Comparison of ENCODE assay signal across 18 cellular contexts in genomic region chr6:37491830-37492208, GRCh38. TPM values are rescaled to one million over a fixed set of nuclear protein-coding genes. Genes with fewer than 3 reads are reported as not detected.
A peak's percentile ranks its signal among the peaks of the same experiment; 100 is the strongest.
DNase-seq lines count a peak whose midpoint lies in the region; ATAC-seq and TF ChIP-seq lines count a peak whose summit lies in the region.
"Had no signal": no experiment of that assay in that cellular context is flagged by ENCODE, and none has a peak within 500 bp of the region (broad histone marks: within the 10 kb centered on the region; RNA-seq: fewer than 3 reads in every experiment).

No MANE protein-coding gene starts in this region.

- H3K4me1 Mint-ChIP-seq in stimulated activated naive CD8-positive, alpha-beta T cell treated with anti-CD3 and anti-CD28 coated beads, Interleukin-15, Interleukin-2, amounts not matched to agents 100 ng/mL and 50 ng/mL, for 24 hours (ENCODE audit: low read depth): peaks cover 88% of the 10 kb centered on the region
- H3K4me1 Mint-ChIP-seq in stimulated activated naive CD8-positive, alpha-beta T cell treated with anti-CD3 and anti-CD28 coated beads, Interleukin-15, amount 100 ng/mL, for 72 hours: peaks cover 89% of the 10 kb centered on the region
- peaks cover 46% of the 10 kb centered on the region for H3K4me1 Mint-ChIP-seq in WTC11
- H3K4me1 Mint-ChIP-seq in endodermal cell: peaks cover 31% of the 10 kb centered on the region
- H3K4me1 Mint-ChIP-seq in stimulated activated naive B cell treated with anti-CD40 and anti-IgM and Interleukin-4, amounts not matched to agents 10 μg/mL and 1 μg/mL and 100 μg/mL, for 72 hours: peaks cover 66 to 93% of the 10 kb centered on the region in 2 donors

- CTCF ChIA-PET in WTC11 (lab: Charles Lee): interaction anchor here (0.9 to 3.3 kb wide), 6 partner anchors 45 to 200 kb away, joined by 3 to 20 read pairs (median 10); no protein-coding TSS in a partner anchor
- CTCF ChIA-PET in HEK293T (lab: Yijun Ruan, JAX): no interaction called here

- H3K36me3 Mint-ChIP-seq in stimulated activated naive CD8-positive, alpha-beta T cell treated with anti-CD3 and anti-CD28 coated beads, Interleukin-15, Interleukin-2, amounts not matched to agents 100 ng/mL and 50 ng/mL, for 24 hours (ENCODE audit: low read depth): peaks cover 15% of the 10 kb centered on the region
- H3K36me3 Mint-ChIP-seq in WTC11 (peaks cover 3% of the 10 kb centered on the region; the same call in 1 of the 2 replicates), endodermal cell (ENCODE audit: low read depth) (peaks cover 17% of the 10 kb centered on the region)
- peaks cover 21 to 51% of the 10 kb centered on the region in 2 donors for H3K36me3 Mint-ChIP-seq in stimulated activated naive B cell treated with anti-CD40 and anti-IgM and Interleukin-4, amounts not matched to agents 10 μg/mL and 1 μg/mL and 100 μg/mL, for 72 hours
- H3K36me3 Mint-ChIP-seq: naive thymus-derived CD8-positive, alpha-beta T cell had no signal

- H3K27me3 Mint-ChIP-seq in stimulated activated naive CD8-positive, alpha-beta T cell treated with anti-CD3 and anti-CD28 coated beads, Interleukin-15, Interleukin-2, amounts not matched to agents 100 ng/mL and 50 ng/mL, for 24 hours: no peaks in the 10 kb centered on the region
- no peaks in the 10 kb centered on the region for H3K27me3 Mint-ChIP-seq in stimulated activated naive CD8-positive, alpha-beta T cell treated with anti-CD3 and anti-CD28 coated beads, Interleukin-15, amount 100 ng/mL, for 72 hours
- H3K27me3 Mint-ChIP-seq in WTC11 (ENCODE audit: low read depth): no peaks in the 10 kb centered on the region
- no peaks in the 10 kb centered on the region for H3K27me3 Mint-ChIP-seq in endodermal cell (ENCODE audit: insufficient read depth)
- no peaks in the 10 kb centered on the region for H3K27me3 Mint-ChIP-seq in stimulated activated naive B cell treated with anti-CD40 and anti-IgM and Interleukin-4, amounts not matched to agents 10 μg/mL and 1 μg/mL and 100 μg/mL, for 72 hours
- H3K27me3 Mint-ChIP-seq: naive thymus-derived CD8-positive, alpha-beta T cell had no signal

- H3K9me3 Mint-ChIP-seq in stimulated activated naive CD8-positive, alpha-beta T cell treated with anti-CD3 and anti-CD28 coated beads, Interleukin-15, Interleukin-2, amounts not matched to agents 100 ng/mL and 50 ng/mL, for 24 hours: no peaks in the 10 kb centered on the region
- no peaks in the 10 kb centered on the region for H3K9me3 Mint-ChIP-seq in stimulated activated naive CD8-positive, alpha-beta T cell treated with anti-CD3 and anti-CD28 coated beads, Interleukin-15, amount 100 ng/mL, for 72 hours
- no peaks in the 10 kb centered on the region for H3K9me3 Mint-ChIP-seq in WTC11
- peaks cover 7% of the 10 kb centered on the region for H3K9me3 Mint-ChIP-seq in endodermal cell
- no peaks in the 10 kb centered on the region for H3K9me3 Mint-ChIP-seq in stimulated activated naive B cell treated with anti-CD40 and anti-IgM and Interleukin-4, amounts not matched to agents 10 μg/mL and 1 μg/mL and 100 μg/mL, for 72 hours
- H3K9me3 Mint-ChIP-seq: naive thymus-derived CD8-positive, alpha-beta T cell had no signal

- H3K4me1 ChIP-seq in endodermal cell (ENCODE audit: control insufficient read depth, insufficient read depth, low read length) (no peaks in the 10 kb centered on the region), gastrocnemius medialis (no peaks in the 10 kb centered on the region)

- no peak for ATAC-seq in stimulated activated naive CD8-positive, alpha-beta T cell treated with anti-CD3 and anti-CD28 coated beads, Interleukin-15, amount 100 ng/mL, for 72 hours
- no peak for ATAC-seq in WTC11
- ATAC-seq in stimulated activated naive B cell treated with anti-CD40 and anti-IgM and Interleukin-4, amounts not matched to agents 10 μg/mL and 1 μg/mL and 100 μg/mL, for 72 hours (replicated peaks): no peak
- no peak for ATAC-seq in gastrocnemius medialis
- ATAC-seq: naive thymus-derived CD8-positive, alpha-beta T cell had no signal

- H3K36me3 ChIP-seq in endodermal cell (ENCODE audit: control insufficient read depth, insufficient read depth, low read length): peaks cover 13% of the 10 kb centered on the region
- H3K36me3 ChIP-seq in gastrocnemius medialis: no peaks in the 10 kb centered on the region

- no peak overlapping the region for H3K4me3 Mint-ChIP-seq in stimulated activated naive CD8-positive, alpha-beta T cell treated with anti-CD3 and anti-CD28 coated beads, Interleukin-15, Interleukin-2, amounts not matched to agents 100 ng/mL and 50 ng/mL, for 24 hours
- H3K4me3 Mint-ChIP-seq in stimulated activated naive CD8-positive, alpha-beta T cell treated with anti-CD3 and anti-CD28 coated beads, Interleukin-15, amount 100 ng/mL, for 72 hours: peak overlapping the region in 1 of 2 donors; percentile 43
- no peak overlapping the region for H3K4me3 Mint-ChIP-seq in WTC11
- H3K4me3 Mint-ChIP-seq in endodermal cell: no peak overlapping the region
- no peak overlapping the region for H3K4me3 Mint-ChIP-seq in stimulated activated naive B cell treated with anti-CD40 and anti-IgM and Interleukin-4, amounts not matched to agents 10 μg/mL and 1 μg/mL and 100 μg/mL, for 72 hours

- POLR2A ChIA-PET in WTC11 (lab: Charles Lee) (interaction anchor here (0.6 to 1.2 kb wide), 3 partner anchors 8 to 1568 kb away, joined by 3 to 5 read pairs (median 4); partner anchors contain the start of gene CCDC167), HEK293T (lab: Yijun Ruan, JAX) (interaction anchor here (1.1 kb wide), 1 partner anchor 8 kb away, joined by 3 read pairs; the partner anchor contains the start of gene CCDC167)

- TF ChIP-seq CTCF in WTC11 (IDR thresholded peaks at IDR 0.05) (no peak), endodermal cell (conservative IDR thresholded peaks at IDR 0.05) (no peak), gastrocnemius medialis (IDR thresholded peaks at IDR 0.05 in 4 of 5, conservative IDR thresholded peaks at IDR 0.05 in 1 of 5) (no peak)

- H3K4me3 ChIP-seq in endodermal cell (ENCODE audit: low read length): no peak overlapping the region
- H3K4me3 ChIP-seq in gastrocnemius medialis: no peak overlapping the region
- H3K4me3 ChIP-seq: tibial nerve had no signal

- WGBS in endodermal cell (ENCODE audit: insufficient coverage in 1 of 2, insufficient read length in 1 of 2), 2 experiments: 88 to 90% methylated on average over 3 to 5 of the region's 5 CpGs

- H3K27ac ChIP-seq in endodermal cell (ENCODE audit: low read depth, low read length): peak overlapping the region; percentile 77
- no peak overlapping the region for H3K27ac ChIP-seq in gastrocnemius medialis
- H3K27ac ChIP-seq: tibial nerve had no signal

- in situ Hi-C loops in gastrocnemius medialis (cut with MboI; ENCODE audit: low sequenced_read_pairs in 4 of 4): loop anchor here in 3 of 4 donors (25.0 kb wide), 1 partner anchor 195 kb away; the partner anchor contains the start of gene MDGA1 (in 3 of the 3)

- H3K27ac Mint-ChIP-seq in stimulated activated naive CD8-positive, alpha-beta T cell treated with anti-CD3 and anti-CD28 coated beads, Interleukin-15, Interleukin-2, amounts not matched to agents 100 ng/mL and 50 ng/mL, for 24 hours: peak overlapping the region; percentile 15
- peak overlapping the region in 1 of 2 donors; percentile 9 for H3K27ac Mint-ChIP-seq in stimulated activated naive CD8-positive, alpha-beta T cell treated with anti-CD3 and anti-CD28 coated beads, Interleukin-15, amount 100 ng/mL, for 72 hours
- peak overlapping the region; percentile 81; the same call in 1 of the 2 replicates for H3K27ac Mint-ChIP-seq in WTC11
- H3K27ac Mint-ChIP-seq in endodermal cell: no peak overlapping the region
- H3K27ac Mint-ChIP-seq in stimulated activated naive B cell treated with anti-CD40 and anti-IgM and Interleukin-4, amounts not matched to agents 10 μg/mL and 1 μg/mL and 100 μg/mL, for 72 hours: peak overlapping the region; percentile 65

- H3K9me3 ChIP-seq in endodermal cell (ENCODE audit: control insufficient read depth, low read length) (no peaks in the 10 kb centered on the region), gastrocnemius medialis (no peaks in the 10 kb centered on the region)
- H3K9me3 ChIP-seq: tibial nerve had no signal

- no peak for DNase-seq in stimulated activated naive CD8-positive, alpha-beta T cell treated with anti-CD3 and anti-CD28 coated beads, Interleukin-15, amount 100 ng/mL, for 72 hours
- DNase-seq in WTC11 (ENCODE audit: low spot score) (no peak), endodermal cell (no peak), head of caudate nucleus (no peak), gastrocnemius medialis (no peak), HEK293T (ENCODE audit: extremely low spot score) (no peak)
- DNase-seq in stimulated activated naive B cell treated with anti-CD40 and anti-IgM and Interleukin-4, amounts not matched to agents 10 μg/mL and 1 μg/mL and 100 μg/mL, for 72 hours: no peak
- DNase-seq: activated naive CD4-positive, alpha-beta T cell treated with Interleukin-2 at 50 U/mL for 16 hours; aorta; kidney glomerular epithelial cell; mesendoderm; MV-4-11; NCI-H187 treated with DMSO at 0.1 percent for 48 hours; NCI-H345; stimulated activated naive CD4-positive, alpha-beta T cell had no signal

- intact Hi-C loops in head of caudate nucleus (cut with DNase I) (loop anchor here (5.0 to 10.0 kb wide), 2 partner anchors 57 to 195 kb away; partner anchors contain the start of gene CMTR1), gastrocnemius medialis (cut with DNase I; ENCODE audit: low total_unique reads) (no loop called here)

- no peak for TF ChIP-seq POLR2A in gastrocnemius medialis (IDR thresholded peaks at IDR 0.05)

- H3K27me3 ChIP-seq in endodermal cell (ENCODE audit: control insufficient read depth, insufficient read depth, low read length, poor library complexity, severe bottlenecking) (no peaks in the 10 kb centered on the region), gastrocnemius medialis (no peaks in the 10 kb centered on the region)
- H3K27me3 ChIP-seq: tibial nerve had no signal

- no peak overlapping the region for H3K9ac ChIP-seq in endodermal cell (ENCODE audit: extremely low read depth, low read length, poor library complexity, severe bottlenecking)

TF ChIP-seq in HEK293T, 16 proteins besides CTCF, POLR2A, EP300 and RAD21 (continues in another document):
- TF ChIP-seq LEF1 (IDR thresholded peaks at IDR 0.05; ENCODE audit: borderline replicate concordance): no peak
- TF ChIP-seq HDGF (IDR thresholded peaks at IDR 0.05; ENCODE audit: borderline replicate concordance): no peak
- no peak for TF ChIP-seq FOXK2 (IDR thresholded peaks at IDR 0.05)
- no peak for TF ChIP-seq ELF4 (IDR thresholded peaks at IDR 0.05)
- TF ChIP-seq ARNT (IDR thresholded peaks at IDR 0.05): no peak
- no peak for TF ChIP-seq NFRKB (IDR thresholded peaks at IDR 0.05)
- no peak for TF ChIP-seq SUZ12 (IDR thresholded peaks at IDR 0.05)
- TF ChIP-seq ZNF384 (IDR thresholded peaks at IDR 0.05): no peak

RNA-seq across cellular contexts. Expression of gene CCDC167, which starts 7.9 kb away (rescaled TPM):
- total RNA-seq in WTC11 (2021) (19.1 to 21.6 TPM (median 19.9 TPM) in 3 replicates), endodermal cell (10 to 100 TPM; 60.4 to 66.1 TPM), gastrocnemius medialis (10 to 100 TPM; 23.4 to 35.0 (median 30.8) TPM)
- 65.2 TPM for polyA plus RNA-seq in endodermal cell (2013, experiment 1 of 2)
- 71.0 TPM for polyA plus RNA-seq in endodermal cell (2013, experiment 2 of 2)

RNA-seq across cellular contexts. Expression of gene CMTR1, which starts 58.8 kb away (rescaled TPM):
- total RNA-seq in WTC11 (2021) (33.3 to 38.6 TPM (median 35.8 TPM) in 3 replicates), endodermal cell (10 to 100 TPM; 62.0 to 91.6 TPM), gastrocnemius medialis (10 to 100 TPM; 18.2 to 34.6 (median 25.4) TPM)
- 42.5 TPM for polyA plus RNA-seq in endodermal cell (2013, experiment 1 of 2)
- 40.7 TPM for polyA plus RNA-seq in endodermal cell (2013, experiment 2 of 2)
